23 cellular contexts compared by ENCODE assay signal in the genomic region with DNA sequence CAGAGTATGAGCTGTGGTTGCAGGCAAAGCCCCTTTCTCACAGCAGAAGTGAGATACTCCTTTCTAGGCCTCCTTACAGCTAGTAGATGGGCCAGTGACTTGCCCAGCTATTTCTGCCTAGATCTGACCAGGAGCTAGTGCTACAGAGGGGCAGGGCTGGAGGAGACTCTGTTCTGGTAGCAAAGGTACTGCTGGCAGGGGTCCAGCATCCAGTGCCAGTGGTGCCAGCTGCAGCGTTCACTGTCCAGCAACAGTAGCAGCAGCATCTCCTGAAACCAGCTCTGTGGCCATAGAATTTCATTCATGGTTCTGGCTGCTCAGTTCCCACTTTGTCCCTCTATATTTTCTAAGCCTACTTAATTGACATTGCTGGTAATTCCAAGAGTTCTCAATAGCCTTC.
A peak's percentile ranks its signal among the peaks of the same experiment; 100 is the strongest.
DNase-seq lines count a peak whose midpoint lies in the region; ATAC-seq and TF ChIP-seq lines count a peak whose summit lies in the region.
"Had no signal": no experiment of that assay in that cellular context is flagged by ENCODE, and none has a peak within 500 bp of the region (broad histone marks: within the 10 kb centered on the region; RNA-seq: fewer than 3 reads in every experiment).

No MANE protein-coding gene starts in this region.

- WGBS in esophagus muscularis mucosa: 22% methylated on average over 1 of the region's 1 CpG
- 31% methylated on average over 1 of the region's 1 CpG; no CpG with 5 or more reads in 1 of the 2 donors for WGBS in transverse colon (ENCODE audit: low coverage in 1 of 2), 2 donors

- intact Hi-C loops in esophagus muscularis mucosa (cut with DNase I): no loop called here
- intact Hi-C loops in mucosa of descending colon (cut with DNase I, micrococcal nuclease): no loop called here
- intact Hi-C loops in transverse colon (cut with DNase I; ENCODE audit: low total_unique reads): no loop called here

- TF ChIP-seq POLR2A in esophagus muscularis mucosa (IDR thresholded peaks at IDR 0.05; ENCODE audit: low read depth) (no peak), transverse colon (IDR thresholded peaks at IDR 0.05) (no peak)

- H3K27me3 ChIP-seq in esophagus muscularis mucosa (no peaks in the 10 kb centered on the region), transverse colon (no peaks in the 10 kb centered on the region)
- H3K27me3 ChIP-seq: gastroesophageal sphincter had no signal

- TF ChIP-seq EP300 in esophagus muscularis mucosa (IDR thresholded peaks at IDR 0.05) (no peak), transverse colon (IDR thresholded peaks at IDR 0.05; ENCODE audit: low read depth) (no peak)

- H3K4me1 ChIP-seq in esophagus muscularis mucosa (peaks cover 15 to 20% (median 17%) of the 10 kb centered on the region in 4 donors), mucosa of descending colon (ENCODE audit: low read depth) (peaks cover 3% of the 10 kb centered on the region), transverse colon (peaks cover 0 to 10% (median 3%) of the 10 kb centered on the region in 4 donors)

- H3K36me3 ChIP-seq in esophagus muscularis mucosa: no peaks in the 10 kb centered on the region
- no peaks in the 10 kb centered on the region for H3K36me3 ChIP-seq in mucosa of descending colon (ENCODE audit: low read depth)
- H3K36me3 ChIP-seq in transverse colon: no peaks in the 10 kb centered on the region
- H3K36me3 ChIP-seq: gastroesophageal sphincter, WERI-Rb-1 had no signal

- no peak overlapping the region for H3K4me3 ChIP-seq in esophagus muscularis mucosa
- no peak overlapping the region for H3K4me3 ChIP-seq in mucosa of descending colon
- H3K4me3 ChIP-seq in transverse colon: no peak overlapping the region
- H3K4me3 ChIP-seq: gastroesophageal sphincter, SK-N-MC, skin epidermis had no signal

- DNase-seq in DMS153 (lab: John Stamatoyannopoulos, UW): peak; percentile 8
- DNase-seq in DMS153 treated with DMSO at 0.1 percent for 48 hours (lab: John Stamatoyannopoulos, UW; ENCODE audit: unreplicated experiment): no peak
- peak; percentile 42 for DNase-seq in esophagus muscularis mucosa (ENCODE audit: extremely low spot score)
- peak in 2 of 3 donors; percentile 49 to 53 for DNase-seq in mucosa of descending colon
- DNase-seq in transverse colon: peak; percentile 44
- DNase-seq in cerebellar cortex (ENCODE audit: low spot score): no peak
- no peak for DNase-seq in NCI-H2081 (lab: John Stamatoyannopoulos, UW)
- DNase-seq in SKM-1 (lab: John Stamatoyannopoulos, UW; ENCODE audit: unreplicated experiment): no peak
- DNase-seq: activated CD8-positive, alpha-beta memory T cell treated with anti-CD3 and anti-CD28 coated beads, Interleukin-2, amount 50 U/mL, for 4 hours; activated effector memory CD4-positive, alpha-beta T cell treated with Interleukin-2 at 50 U/mL for 16 hours; activated naive CD8-positive, alpha-beta T cell treated with anti-CD3 and anti-CD28 coated beads, Interleukin-2, amount 10 ng/mL, durations not matched to agents 7 days and 5 days; DMS79; effector memory CD4-positive, alpha-beta T cell; NCI-H1048; NCI-H510A treated with DMSO at 0.1 percent for 48 hours; nephron progenitor cell; WERI-Rb-1 had no signal

- ATAC-seq in mucosa of descending colon: peak; percentile 52
- ATAC-seq: esophagus mucosa; gastroesophageal sphincter; stimulated activated memory B cell treated with anti-CD40 and anti-IgM and Interleukin-4, amounts not matched to agents 10 μg/mL and 1 μg/mL and 100 μg/mL, for 72 hours had no signal

- in situ Hi-C loops in transverse colon (cut with MboI; ENCODE audit: low pct_ligation_motif_present in 1 of 4, low pct_unique_long_range_greater_than_20kb in 1 of 4, low sequenced_read_pairs in 3 of 4): no loop called here

- TF ChIP-seq CTCF in esophagus muscularis mucosa (IDR thresholded peaks at IDR 0.05): no peak
- no peak for TF ChIP-seq CTCF in mucosa of descending colon (IDR thresholded peaks at IDR 0.05)
- no peak for TF ChIP-seq CTCF in transverse colon (IDR thresholded peaks at IDR 0.05)

- peak overlapping the region in 1 of 4 donors; percentile 42 for H3K27ac ChIP-seq in esophagus muscularis mucosa (replicated peaks in 1 of 4)
- peak overlapping the region in 1 of 4 donors; percentile 42 for H3K27ac ChIP-seq in transverse colon
- H3K27ac ChIP-seq: 22Rv1, SK-N-MC, skin epidermis, WERI-Rb-1 had no signal

- H3K9me3 ChIP-seq in esophagus muscularis mucosa (no peaks in the 10 kb centered on the region), mucosa of descending colon (no peaks in the 10 kb centered on the region), transverse colon (no peaks in the 10 kb centered on the region)
- H3K9me3 ChIP-seq: gastroesophageal sphincter had no signal

Comparison
In these comparisons a context has a peak if more than half of its experiments do, and no peak if none do; other contexts are left out.
1. DNase-seq: peak in DMS153 (single experiment), esophagus muscularis mucosa (single experiment), mucosa of descending colon (2 of 3) and transverse colon (single experiment); none in DMS153 treated with DMSO at 0.1 percent for 48 hours (single experiment), cerebellar cortex (single experiment), NCI-H2081 (0 of 2) and SKM-1 (single experiment).